ENCODE assay signal across 8 cellular contexts in genomic region chr2:7430869-7431641, GRCh38.
DNase-seq lines count a peak whose midpoint lies in the region; ATAC-seq and TF ChIP-seq lines count a peak whose summit lies in the region.

No MANE protein-coding gene starts in this region.

- H3K27me3 ChIP-seq in esophagus muscularis mucosa (peaks cover 0 to 16% (median 0%) of the 10 kb centered on the region in 4 donors), aorta (ENCODE audit: control insufficient read depth in 1 of 2, insufficient read depth in 2 of 2, low read length in 1 of 2) (no peaks in the 10 kb centered on the region)

- H3K4me3 Mint-ChIP-seq in activated B cell treated with CpG ODN at 0.5 μM for 24 hours (peak overlapping the region; percentile 9), neural crest cell (peak overlapping the region; percentile 67)

- intact Hi-C loops in activated B cell treated with CpG ODN at 0.5 μM for 24 hours (cut with micrococcal nuclease) (no loop called here), esophagus muscularis mucosa (cut with DNase I) (no loop called here), aorta (cut with DNase I) (loop anchor here in 1 of 2 donors (2.0 kb wide), 1 partner anchor 1254 kb away; no protein-coding TSS in a partner anchor)

- H3K4me1 Mint-ChIP-seq in activated B cell treated with CpG ODN at 0.5 μM for 24 hours (peaks cover 7% of the 10 kb centered on the region), neural crest cell (peaks cover 49% of the 10 kb centered on the region)

- DNase-seq in DMS153 (lab: John Stamatoyannopoulos, UW) (peak; percentile 49), activated B cell treated with CpG ODN at 0.5 μM for 24 hours (no peak), esophagus muscularis mucosa (ENCODE audit: extremely low spot score) (no peak), neural crest cell (ENCODE audit: low read depth, low spot score) (peak; percentile 75), aorta (peak; percentile 75 to 80), NCI-H69 (lab: John Stamatoyannopoulos, UW) (no peak), SW 1271 (lab: John Stamatoyannopoulos, UW) (no peak)

- H3K27ac ChIP-seq in esophagus muscularis mucosa (replicated peaks in 1 of 4) (no peak overlapping the region), aorta (ENCODE audit: low read depth in 1 of 2, low read length in 2 of 2) (no peak overlapping the region)

- H3K9me3 Mint-ChIP-seq in activated B cell treated with CpG ODN at 0.5 μM for 24 hours (peaks cover 2% of the 10 kb centered on the region), neural crest cell (peaks cover 3% of the 10 kb centered on the region)

- no peak for TF ChIP-seq POLR2A in esophagus muscularis mucosa (IDR thresholded peaks at IDR 0.05; ENCODE audit: low read depth)

- 43% methylated on average over 33 of the region's 56 CpGs for WGBS in esophagus muscularis mucosa
- WGBS in aorta, 2 donors: 20 to 23% methylated on average over 56 of the region's 56 CpGs

- H3K27ac Mint-ChIP-seq in activated B cell treated with CpG ODN at 0.5 μM for 24 hours (no peak overlapping the region), neural crest cell (ENCODE audit: unreplicated experiment) (peak overlapping the region; percentile 65)

- no peaks in the 10 kb centered on the region for H3K36me3 Mint-ChIP-seq in activated B cell treated with CpG ODN at 0.5 μM for 24 hours (ENCODE audit: low read depth)
- peaks cover 6% of the 10 kb centered on the region for H3K36me3 Mint-ChIP-seq in neural crest cell (ENCODE audit: low read depth)

- peak overlapping the region; percentile 33 to 51 (median 39) for H3K4me3 ChIP-seq in esophagus muscularis mucosa
- no peak overlapping the region for H3K4me3 ChIP-seq in aorta (ENCODE audit: low read length in 2 of 2)

- ATAC-seq in HG02885 (IDR thresholded peaks at IDR 0.05; ENCODE audit: poor library complexity, unreplicated experiment): peak; percentile 79
- ATAC-seq in activated B cell treated with CpG ODN at 0.5 μM for 24 hours (ENCODE audit: low read depth): no peak
- ATAC-seq in aorta (ENCODE audit: low FRiP score): peak; percentile 31

- H3K4me1 ChIP-seq in esophagus muscularis mucosa (peaks cover 4 to 11% (median 11%) of the 10 kb centered on the region in 4 donors), aorta (ENCODE audit: control insufficient read depth in 1 of 2, insufficient read depth in 2 of 2, low read length in 2 of 2) (no peaks in the 10 kb centered on the region)

- CTCF ChIA-PET in activated B cell treated with CpG ODN at 0.5 μM for 24 hours (lab: Charles Lee): no interaction called here

- H3K36me3 ChIP-seq in esophagus muscularis mucosa: no peaks in the 10 kb centered on the region
- H3K36me3 ChIP-seq in aorta (ENCODE audit: control insufficient read depth in 1 of 2, insufficient read depth in 2 of 2, low read length in 1 of 2): no peaks in the 10 kb centered on the region

- H3K9me3 ChIP-seq in esophagus muscularis mucosa (peaks cover 0 to 11% (median 4%) of the 10 kb centered on the region in 4 donors), aorta (ENCODE audit: control insufficient read depth, low read length) (peaks cover 3% of the 10 kb centered on the region)

- POLR2A ChIA-PET in activated B cell treated with CpG ODN at 0.5 μM for 24 hours (lab: Charles Lee): no interaction called here

- TF ChIP-seq CTCF in activated B cell treated with CpG ODN at 0.5 μM for 24 hours (IDR thresholded peaks at IDR 0.05) (no peak), esophagus muscularis mucosa (IDR thresholded peaks at IDR 0.05) (no peak), neural crest cell (conservative IDR thresholded peaks at IDR 0.05) (no peak)

- H3K27me3 Mint-ChIP-seq in activated B cell treated with CpG ODN at 0.5 μM for 24 hours (peaks cover 56% of the 10 kb centered on the region), neural crest cell (ENCODE audit: low read depth) (no peaks in the 10 kb centered on the region)

- TF ChIP-seq EP300 in esophagus muscularis mucosa (IDR thresholded peaks at IDR 0.05): no peak

Comparison
In these comparisons a context has a peak if more than half of its experiments do, and no peak if none do; other contexts are left out.
1. DNase-seq: peak in DMS153 (single experiment), neural crest cell (single experiment) and aorta (2 of 2); none in activated B cell treated with CpG ODN at 0.5 μM for 24 hours (single experiment), esophagus muscularis mucosa (single experiment), NCI-H69 (single experiment) and SW 1271 (0 of 2).
2. H3K4me3 ChIP-seq: peak in esophagus muscularis mucosa (4 of 4); none in aorta (0 of 2).